16 cellular contexts compared by ENCODE assay signal in the genomic region with DNA sequence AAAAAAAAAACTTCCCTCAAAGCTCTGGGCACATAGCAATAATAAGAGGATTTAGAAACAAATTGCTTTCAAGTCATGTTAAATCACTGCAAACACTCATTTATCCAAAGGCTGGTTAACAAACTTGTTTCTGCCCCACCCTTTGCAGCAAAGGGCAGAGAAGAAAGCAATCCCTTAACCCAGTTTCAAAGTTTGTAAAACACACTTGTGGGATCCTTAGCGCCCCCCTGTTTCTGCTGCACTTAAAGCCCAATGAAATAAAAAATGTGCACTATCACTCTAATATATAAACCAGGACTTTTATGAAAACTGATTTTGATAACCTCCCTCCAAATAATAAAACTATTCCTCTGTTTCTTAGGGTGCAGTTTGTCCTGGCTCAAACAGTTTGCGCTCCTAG. TPM values are rescaled to one million over a fixed set of nuclear protein-coding genes. Genes with fewer than 3 reads are reported as not detected.
DNase-seq lines count a peak whose midpoint lies in the region; ATAC-seq and TF ChIP-seq lines count a peak whose summit lies in the region.
"Had no signal": no experiment of that assay in that cellular context is flagged by ENCODE, and none has a peak within 500 bp of the region (broad histone marks: within the 10 kb centered on the region; RNA-seq: fewer than 3 reads in every experiment).

No MANE protein-coding gene starts in this region.

- H2AK5ac ChIP-seq in mesenchymal stem cell (ENCODE audit: low read length, severe bottlenecking) = no peak overlapping the region

- H3K4me2 ChIP-seq in SK-N-SH (peak overlapping the region; percentile 77), mesenchymal stem cell (ENCODE audit: low read length, poor library complexity, severe bottlenecking) (peak overlapping the region; percentile 98)

- no peak overlapping the region for H3K18ac ChIP-seq in mesenchymal stem cell (ENCODE audit: low read depth in 1 of 2, low read length in 2 of 2)

- no peaks in the 10 kb centered on the region for H3K36me3 ChIP-seq in SK-N-SH (replicated peaks in 1 of 2; ENCODE audit: control insufficient read depth in 1 of 2, insufficient read depth in 2 of 2, low read length in 1 of 2)
- no peaks in the 10 kb centered on the region for H3K36me3 ChIP-seq in brain microvascular endothelial cell (replicated peaks)
- no peaks in the 10 kb centered on the region for H3K36me3 ChIP-seq in mesenchymal stem cell (ENCODE audit: control insufficient read depth in 1 of 2, insufficient read depth in 2 of 2, low read depth in 1 of 2, low read length in 2 of 2)
- no peaks in the 10 kb centered on the region for H3K36me3 ChIP-seq in tibial nerve
- H3K36me3 ChIP-seq: right atrium auricular region, SJSA1, thyroid gland had no signal

- no peak overlapping the region for H2BK12ac ChIP-seq in mesenchymal stem cell (ENCODE audit: low read length in 2 of 2)

- CTCF ChIA-PET in SK-N-SH (lab: Yijun Ruan, JAX) = interaction anchor here (0.8 to 3.7 kb wide), 12 partner anchors 8 to 338 kb away, joined by 3 to 44 read pairs (median 6); no protein-coding TSS in a partner anchor

- ATAC-seq in SK-N-SH treated with all-trans-retinoic acid at 6 μM for 48 hours = no peak
- no peak for ATAC-seq in GM21526 (IDR thresholded peaks at IDR 0.05; ENCODE audit: low FRiP score, unreplicated experiment)
- ATAC-seq in HG02588 (IDR thresholded peaks at IDR 0.05; ENCODE audit: unreplicated experiment) = no peak
- ATAC-seq in left ventricle myocardium superior = no peak

- H3K14ac ChIP-seq in mesenchymal stem cell (ENCODE audit: low read length in 2 of 2) = no peak overlapping the region

- TF ChIP-seq EP300 in SK-N-SH (IDR thresholded peaks at IDR 0.05; ENCODE audit: borderline replicate concordance in 1 of 2, low read depth in 1 of 2, low read length in 1 of 2) (no peak), tibial nerve (IDR thresholded peaks at IDR 0.05) (no peak)

- H3K79me2 ChIP-seq in SK-N-SH (ENCODE audit: insufficient read depth) = no peaks in the 10 kb centered on the region

- no peak overlapping the region for H2BK15ac ChIP-seq in mesenchymal stem cell (ENCODE audit: low read depth, poor library complexity, severe bottlenecking)

- H3K23ac ChIP-seq in mesenchymal stem cell (ENCODE audit: low read length in 2 of 2) = no peak overlapping the region

- no peak overlapping the region for H2BK120ac ChIP-seq in mesenchymal stem cell (ENCODE audit: low read depth, low read length)

- H3K9ac ChIP-seq in SK-N-SH (no peak overlapping the region), mesenchymal stem cell (ENCODE audit: low read length) (no peak overlapping the region)

- in situ Hi-C loops in brain microvascular endothelial cell (cut with HindIII; ENCODE audit: low pct_ligation_motif_present, low sequenced_read_pairs) = no loop called here

- H4K91ac ChIP-seq in mesenchymal stem cell (ENCODE audit: low read length) = no peak overlapping the region

- no peak for DNase-seq in SK-N-SH
- no peak for DNase-seq in brain microvascular endothelial cell
- DNase-seq in mesenchymal stem cell = no peak
- DNase-seq in tibial nerve (ENCODE audit: low spot score in 2 of 2) = no peak
- DNase-seq in left ventricle myocardium superior = no peak
- DNase-seq: DMS153, GOT3, NCI-H1694 treated with DMSO at 0.1 percent for 48 hours, NCI-H748 treated with DMSO at 0.1 percent for 48 hours, thyroid gland had no signal

- TF ChIP-seq POLR2A in tibial nerve (IDR thresholded peaks at IDR 0.05) = no peak

- no peak for TF ChIP-seq RAD21 in SK-N-SH (IDR thresholded peaks at IDR 0.05; ENCODE audit: low read length)

- H4K20me1 ChIP-seq in SK-N-SH (ENCODE audit: insufficient read depth) = no peaks in the 10 kb centered on the region

- intact Hi-C loops in left ventricle myocardium superior (cut with micrococcal nuclease) = no loop called here

- no peaks in the 10 kb centered on the region for H3K9me3 ChIP-seq in SK-N-SH
- no peaks in the 10 kb centered on the region for H3K9me3 ChIP-seq in mesenchymal stem cell (ENCODE audit: control insufficient read depth, low read length)
- no peaks in the 10 kb centered on the region for H3K9me3 ChIP-seq in tibial nerve
- H3K9me3 ChIP-seq: right atrium auricular region, SJSA1, thyroid gland had no signal

- no peaks in the 10 kb centered on the region for H3K9me2 ChIP-seq in SK-N-SH

- WGBS in SK-N-SH (ENCODE audit: low lambda C conversion rate) = 0% methylated on average over 2 of the region's 2 CpGs
- WGBS in mesenchymal stem cell = 65% methylated on average over 2 of the region's 2 CpGs
- WGBS in tibial nerve, 2 donors = 12 to 13% methylated on average over 2 of the region's 2 CpGs

- H3K4ac ChIP-seq in mesenchymal stem cell (ENCODE audit: low read depth in 1 of 2, low read length in 2 of 2) = no peak overlapping the region

- no peaks in the 10 kb centered on the region for H3K79me1 ChIP-seq in mesenchymal stem cell (replicated peaks; ENCODE audit: low read length, poor library complexity, severe bottlenecking)

- H2AFZ ChIP-seq in SK-N-SH (ENCODE audit: low read depth) (no peak overlapping the region), mesenchymal stem cell (ENCODE audit: low read depth, low read length) (no peak overlapping the region)

- H3K4me1 ChIP-seq in SK-N-SH (ENCODE audit: control insufficient read depth in 1 of 2, insufficient read depth in 2 of 2, low read depth in 1 of 2, low read length in 1 of 2) (peaks cover 0 to 18% of the 10 kb centered on the region in 2 experiments; a peak in 2 of 4 replicates), mesenchymal stem cell (ENCODE audit: control insufficient read depth, insufficient read depth, low read depth, low read length) (peaks cover 7% of the 10 kb centered on the region), tibial nerve (peaks cover 0 to 41% (median 3%) of the 10 kb centered on the region in 4 donors)
- H3K4me1 ChIP-seq: SJSA1 had no signal

- H3K4me3 ChIP-seq in SK-N-SH (ENCODE audit: low read depth in 2 of 2, low read length in 1 of 2) (0 out of 4 replicates have a peak overlapping the region, but pooled peaks of 1 of the 2 experiments have one; percentile 48), brain microvascular endothelial cell (ENCODE audit: low read depth, low read length) (peak overlapping the region; percentile 71), mesenchymal stem cell (ENCODE audit: insufficient read depth in 1 of 2, low read depth in 1 of 2, low read length in 2 of 2) (peak overlapping the region in 1 of 2 experiments; percentile 85), tibial nerve (peak overlapping the region in 3 of 4 donors; percentile 41 to 58 (median 55))
- H3K4me3 ChIP-seq: SJSA1, thyroid gland had no signal

- peaks cover 51% of the 10 kb centered on the region for H3K27me3 ChIP-seq in SK-N-SH (ENCODE audit: insufficient read depth)
- no peaks in the 10 kb centered on the region for H3K27me3 ChIP-seq in brain microvascular endothelial cell (replicated peaks)
- peaks cover 5 to 68% of the 10 kb centered on the region in 2 experiments for H3K27me3 ChIP-seq in mesenchymal stem cell (ENCODE audit: control insufficient read depth in 1 of 2, insufficient read depth in 1 of 2, low read length in 2 of 2)
- H3K27me3 ChIP-seq in tibial nerve = peaks cover 0 to 27% of the 10 kb centered on the region in 2 donors
- H3K27me3 ChIP-seq: thyroid gland had no signal

- H3F3A ChIP-seq in SK-N-SH (replicated peaks; ENCODE audit: insufficient read depth) = peaks cover 5% of the 10 kb centered on the region

- H3K27ac ChIP-seq in SK-N-SH (ENCODE audit: low read depth in 2 of 2, low read length in 1 of 2) = no peak overlapping the region
- no peak overlapping the region for H3K27ac ChIP-seq in brain microvascular endothelial cell
- no peak overlapping the region for H3K27ac ChIP-seq in mesenchymal stem cell (ENCODE audit: low read length, poor library complexity, severe bottlenecking)
- peak overlapping the region in 2 of 4 donors; percentile 4 to 53 for H3K27ac ChIP-seq in tibial nerve
- H3K27ac ChIP-seq: 22Rv1, right atrium auricular region, SJSA1, thyroid gland had no signal

- TF ChIP-seq CTCF in SK-N-SH (IDR thresholded peaks at IDR 0.05) (no peak), brain microvascular endothelial cell (IDR thresholded peaks at IDR 0.05; ENCODE audit: low read depth, low read length, missing control alignments) (peak; percentile 21), tibial nerve (IDR thresholded peaks at IDR 0.05) (no peak)

- H4K8ac ChIP-seq in mesenchymal stem cell (ENCODE audit: low read length) = no peak overlapping the region

- POLR2A ChIA-PET in SK-N-SH (lab: Yijun Ruan, JAX) = no interaction called here

- no peak overlapping the region for H2BK5ac ChIP-seq in mesenchymal stem cell (ENCODE audit: low read depth, low read length, poor library complexity, severe bottlenecking)

TF ChIP-seq in SK-N-SH, 30 proteins besides CTCF, POLR2A, EP300 and RAD21 (continues in another document):
- TF ChIP-seq JUND (IDR thresholded peaks at IDR 0.05) (no peak), SIN3A (IDR thresholded peaks at IDR 0.05; ENCODE audit: borderline replicate concordance, low read depth, low read length) (no peak)
- TF ChIP-seq, protein P1, sequence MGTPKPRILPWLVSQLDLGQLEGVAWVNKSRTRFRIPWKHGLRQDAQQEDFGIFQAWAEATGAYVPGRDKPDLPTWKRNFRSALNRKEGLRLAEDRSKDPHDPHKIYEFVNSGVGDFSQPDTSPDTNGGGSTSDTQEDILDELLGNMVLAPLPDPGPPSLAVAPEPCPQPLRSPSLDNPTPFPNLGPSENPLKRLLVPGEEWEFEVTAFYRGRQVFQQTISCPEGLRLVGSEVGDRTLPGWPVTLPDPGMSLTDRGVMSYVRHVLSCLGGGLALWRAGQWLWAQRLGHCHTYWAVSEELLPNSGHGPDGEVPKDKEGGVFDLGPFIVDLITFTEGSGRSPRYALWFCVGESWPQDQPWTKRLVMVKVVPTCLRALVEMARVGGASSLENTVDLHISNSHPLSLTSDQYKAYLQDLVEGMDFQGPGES (IDR thresholded peaks at IDR 0.05; ENCODE audit: low read depth, low read length) = no peak

RNA-seq across cellular contexts. Expression of a gene that starts 3.3 kb away (rescaled TPM):
- polyA plus RNA-seq in SK-N-SH (2012; rRNA removed) = 0.02 and 0.05 TPM in 2 replicates
- 0.03 and 0.04 TPM in 2 replicates for polyA plus RNA-seq in SK-N-SH (2012; cell fraction: cytosol; rRNA removed)
- polyA plus RNA-seq in SK-N-SH (2012; cell fraction: nucleus; rRNA removed) = 0.07 and 0.10 TPM in 2 replicates
- polyA plus RNA-seq in mesenchymal stem cell (2013, experiment 1 of 2) = 4.5 TPM
- polyA plus RNA-seq in mesenchymal stem cell (2013, experiment 2 of 2) = 4.5 TPM
- total RNA-seq in tibial nerve (10 to 100 TPM in 1 of 4 donors, 1 to 10 TPM in 3; 2.5 to 10.5 (median 3.5) TPM), left ventricle myocardium superior (0.05 TPM)
- total RNA-seq: SJSA1 had no signal
